14 cellular contexts compared by ENCODE assay signal in genomic region chr4:173281420-173282333, GRCh38. TPM values are rescaled to one million over a fixed set of nuclear protein-coding genes. Genes with fewer than 3 reads are reported as not detected.
DNase-seq lines count a peak whose midpoint lies in the region; ATAC-seq and TF ChIP-seq lines count a peak whose summit lies in the region.
"Had no signal": no experiment of that assay in that cellular context is flagged by ENCODE, and none has a peak within 500 bp of the region (broad histone marks: within the 10 kb centered on the region; RNA-seq: fewer than 3 reads in every experiment).

No MANE protein-coding gene starts in this region.

- H3K4me3 ChIP-seq in right atrium auricular region (peak overlapping the region in 1 of 2 donors; percentile 31), dorsolateral prefrontal cortex (peak overlapping the region in 30 of 59 donors; percentile 0 to 54 (median 26)), esophagus muscularis mucosa (no peak overlapping the region)

- intact Hi-C loops in Right ventricle myocardium superior (cut with DNase I) (no loop called here), dorsolateral prefrontal cortex (cut with DNase I) (no loop called here), esophagus muscularis mucosa (cut with DNase I) (no loop called here)
- intact Hi-C loops in activated T-helper 1 cell treated with anti-CD3 and anti-CD28 coated beads, Interleukin-12 subunit alpha, Interleukin-12 subunit beta, Interleukin-2, Interleukin-4 antibody, amounts not matched to agents 30 ng/mL and 10 ng/mL and 1 ng/mL, durations not matched to agents 14 hours and 24 hours and 36 hours (cut with micrococcal nuclease): no loop called here

- H3K4me3 Mint-ChIP-seq in activated T-helper 1 cell treated with anti-CD3 and anti-CD28 coated beads, Interleukin-12 subunit alpha, Interleukin-12 subunit beta, Interleukin-2, Interleukin-4 antibody, amounts not matched to agents 30 ng/mL and 10 ng/mL and 1 ng/mL, durations not matched to agents 14 hours and 24 hours and 36 hours: no peak overlapping the region
- H3K4me3 Mint-ChIP-seq: activated CD4-positive, alpha-beta T cell treated with anti-CD3 and anti-CD28 coated beads, Interleukin-2, amount 10 ng/mL, durations not matched to agents 24 days and 14 days; stimulated activated naive CD8-positive, alpha-beta T cell treated with anti-CD3 and anti-CD28 coated beads, Interleukin-15, Interleukin-2, amounts not matched to agents 100 ng/mL and 50 ng/mL, for 24 hours had no signal

- H3K36me3 ChIP-seq in right atrium auricular region (no peaks in the 10 kb centered on the region), esophagus muscularis mucosa (peaks cover 0 to 5% (median 0%) of the 10 kb centered on the region in 4 donors)

- WGBS in esophagus muscularis mucosa: 84% methylated on average over 13 of the region's 13 CpGs

- H3K9me3 ChIP-seq in right atrium auricular region (peaks cover 0 to 18% of the 10 kb centered on the region in 2 donors), esophagus muscularis mucosa (no peaks in the 10 kb centered on the region)

- no peak for TF ChIP-seq EP300 in esophagus muscularis mucosa (IDR thresholded peaks at IDR 0.05)

- peaks cover 2% of the 10 kb centered on the region for H3K36me3 Mint-ChIP-seq in activated T-helper 1 cell treated with anti-CD3 and anti-CD28 coated beads, Interleukin-12 subunit alpha, Interleukin-12 subunit beta, Interleukin-2, Interleukin-4 antibody, amounts not matched to agents 30 ng/mL and 10 ng/mL and 1 ng/mL, durations not matched to agents 14 hours and 24 hours and 36 hours (ENCODE audit: low read depth)

- H3K4me1 ChIP-seq in right atrium auricular region (peaks cover 0 to 4% of the 10 kb centered on the region in 2 donors), esophagus muscularis mucosa (no peaks in the 10 kb centered on the region)
- H3K4me1 ChIP-seq: foreskin keratinocyte had no signal

- H3K27me3 Mint-ChIP-seq in activated T-helper 1 cell treated with anti-CD3 and anti-CD28 coated beads, Interleukin-12 subunit alpha, Interleukin-12 subunit beta, Interleukin-2, Interleukin-4 antibody, amounts not matched to agents 30 ng/mL and 10 ng/mL and 1 ng/mL, durations not matched to agents 14 hours and 24 hours and 36 hours (ENCODE audit: insufficient read depth): no peaks in the 10 kb centered on the region
- H3K27me3 Mint-ChIP-seq: activated CD4-positive, alpha-beta T cell treated with anti-CD3 and anti-CD28 coated beads, Interleukin-2, amount 10 ng/mL, durations not matched to agents 24 days and 14 days; stimulated activated naive CD8-positive, alpha-beta T cell treated with anti-CD3 and anti-CD28 coated beads, Interleukin-15, Interleukin-2, amounts not matched to agents 100 ng/mL and 50 ng/mL, for 24 hours had no signal

- H3K4me1 Mint-ChIP-seq in activated T-helper 1 cell treated with anti-CD3 and anti-CD28 coated beads, Interleukin-12 subunit alpha, Interleukin-12 subunit beta, Interleukin-2, Interleukin-4 antibody, amounts not matched to agents 30 ng/mL and 10 ng/mL and 1 ng/mL, durations not matched to agents 14 hours and 24 hours and 36 hours (ENCODE audit: low read depth): peaks cover 9% of the 10 kb centered on the region

- TF ChIP-seq CTCF in right atrium auricular region (IDR thresholded peaks at IDR 0.05) (no peak), dorsolateral prefrontal cortex (IDR thresholded peaks at IDR 0.05 in 54 of 56, conservative IDR thresholded peaks at IDR 0.05 in 2 of 56; ENCODE audit: low read depth in 1 of 56, partially characterized antibody in 56 of 56) (no peak), esophagus muscularis mucosa (IDR thresholded peaks at IDR 0.05) (no peak)

- H3K27ac ChIP-seq in right atrium auricular region: no peak overlapping the region
- no peak overlapping the region for H3K27ac ChIP-seq in dorsolateral prefrontal cortex
- no peak overlapping the region for H3K27ac ChIP-seq in esophagus muscularis mucosa (replicated peaks in 1 of 4)
- H3K27ac ChIP-seq: foreskin keratinocyte, KMS-11 had no signal

- TF ChIP-seq POLR2A in esophagus muscularis mucosa (IDR thresholded peaks at IDR 0.05; ENCODE audit: low read depth): no peak

- peaks cover 4% of the 10 kb centered on the region for H3K9me3 Mint-ChIP-seq in activated T-helper 1 cell treated with anti-CD3 and anti-CD28 coated beads, Interleukin-12 subunit alpha, Interleukin-12 subunit beta, Interleukin-2, Interleukin-4 antibody, amounts not matched to agents 30 ng/mL and 10 ng/mL and 1 ng/mL, durations not matched to agents 14 hours and 24 hours and 36 hours
- H3K9me3 Mint-ChIP-seq: activated CD4-positive, alpha-beta T cell treated with anti-CD3 and anti-CD28 coated beads, Interleukin-2, amount 10 ng/mL, durations not matched to agents 24 days and 14 days had no signal

- DNase-seq in Right ventricle myocardium superior: no peak
- DNase-seq in right atrium auricular region (ENCODE audit: low spot score): no peak
- peak; percentile 83 for DNase-seq in NOMO-1 treated with DMSO at 0.1 percent for 48 hours (lab: John Stamatoyannopoulos, UW; ENCODE audit: unreplicated experiment)
- no peak for DNase-seq in dorsolateral prefrontal cortex
- no peak for DNase-seq in activated effector memory CD4-positive, alpha-beta T cell treated with anti-CD3 and anti-CD28 coated beads, Interleukin-2, amount 50 U/mL, for 16 hours
- no peak for DNase-seq in esophagus muscularis mucosa (ENCODE audit: extremely low spot score)
- DNase-seq in activated T-helper 1 cell treated with anti-CD3 and anti-CD28 coated beads, Interleukin-12 subunit alpha, Interleukin-12 subunit beta, Interleukin-2, Interleukin-4 antibody, amounts not matched to agents 30 ng/mL and 10 ng/mL and 1 ng/mL, durations not matched to agents 14 hours and 24 hours and 36 hours (ENCODE audit: low spot score): no peak
- DNase-seq: activated CD4-positive, alpha-beta T cell treated with anti-CD3 and anti-CD28 coated beads, Interleukin-2, amount 10 ng/mL, durations not matched to agents 24 days and 14 days; activated naive CD4-positive, alpha-beta T cell; foreskin keratinocyte; NCI-H2171 had no signal

- ATAC-seq in Right ventricle myocardium superior (ENCODE audit: poor library complexity) (peak; percentile 56), GM19328 (IDR thresholded peaks at IDR 0.05; ENCODE audit: unreplicated experiment) (no peak)

- no peaks in the 10 kb centered on the region for H3K27me3 ChIP-seq in right atrium auricular region
- H3K27me3 ChIP-seq in dorsolateral prefrontal cortex: no peaks in the 10 kb centered on the region
- no peaks in the 10 kb centered on the region for H3K27me3 ChIP-seq in esophagus muscularis mucosa
- H3K27me3 ChIP-seq: foreskin keratinocyte had no signal

- no peak overlapping the region for H3K27ac Mint-ChIP-seq in activated T-helper 1 cell treated with anti-CD3 and anti-CD28 coated beads, Interleukin-12 subunit alpha, Interleukin-12 subunit beta, Interleukin-2, Interleukin-4 antibody, amounts not matched to agents 30 ng/mL and 10 ng/mL and 1 ng/mL, durations not matched to agents 14 hours and 24 hours and 36 hours
- H3K27ac Mint-ChIP-seq: activated CD4-positive, alpha-beta T cell treated with anti-CD3 and anti-CD28 coated beads, Interleukin-2, amount 10 ng/mL, durations not matched to agents 24 days and 14 days; stimulated activated naive CD8-positive, alpha-beta T cell treated with anti-CD3 and anti-CD28 coated beads, Interleukin-15, Interleukin-2, amounts not matched to agents 100 ng/mL and 50 ng/mL, for 24 hours had no signal

RNA-seq across cellular contexts. Expression of gene HMGB2, which starts 52.5 kb away (rescaled TPM):
- total RNA-seq in Right ventricle myocardium superior (35.2 TPM), right atrium auricular region (10 to 100 TPM; 34.4 to 41.7 TPM), dorsolateral prefrontal cortex (10 to 100 TPM; 21.0 to 95.1 (median 33.9) TPM), esophagus muscularis mucosa (10 to 100 TPM; 35.7 to 69.7 (median 46.2) TPM)
- 274 and 292 TPM in 2 replicates for total RNA-seq in activated T-helper 1 cell treated with anti-CD3 and anti-CD28 coated beads, Interleukin-12 subunit alpha, Interleukin-12 subunit beta, Interleukin-2, Interleukin-4 antibody, amounts not matched to agents 30 ng/mL and 10 ng/mL and 1 ng/mL, durations not matched to agents 14 hours and 24 hours and 36 hours

Comparison
In these comparisons a context has a peak if more than half of its experiments do, and no peak if none do; other contexts are left out.
1. H3K4me3 ChIP-seq: peak in dorsolateral prefrontal cortex (30 of 59); none in esophagus muscularis mucosa (0 of 4).